8 cellular contexts compared by ENCODE assay signal in genomic region chr11:12746593-12747097, GRCh38.
DNase-seq lines count a peak whose midpoint lies in the region; ATAC-seq and TF ChIP-seq lines count a peak whose summit lies in the region.

No MANE protein-coding gene starts in this region.

- POLR2A ChIA-PET in A673 (lab: Charles Lee; ENCODE audit: low non-redundant PET): no interaction called here

- DNase-seq in A673 (ENCODE audit: low spot score): peak; percentile 86
- peak; percentile 98 for DNase-seq in NCI-H1105 (lab: John Stamatoyannopoulos, UW)
- DNase-seq in SK-MEL-5 (ENCODE audit: low read depth, low spot score): peak; percentile 9
- DNase-seq in iPS DF 6.9 (ENCODE audit: low read depth, low spot score): peak; percentile 57
- DNase-seq in stimulated activated CD4-positive, alpha-beta T cell treated with anti-CD3 and anti-CD28 coated beads, Interleukin-2, amount 100 ng/mL, for 48 hours: no peak
- DNase-seq in suprapubic skin (ENCODE audit: low spot score in 2 of 2): no peak

- intact Hi-C loops in A673 (cut with micrococcal nuclease; ENCODE audit: unreplicated experiment): no loop called here

- CTCF ChIA-PET in A673 (lab: Charles Lee): interaction anchor here (0.7 kb wide), 1 partner anchor 68 kb away, joined by 3 read pairs; no protein-coding TSS in a partner anchor

- no peak for TF ChIP-seq EP300 in suprapubic skin (IDR thresholded peaks at IDR 0.05)

- H3K4me3 ChIP-seq in A673 (ENCODE audit: low read depth, low read length, poor library complexity, severe bottlenecking) (no peak overlapping the region), iPS DF 6.9 (ENCODE audit: low read length) (no peak overlapping the region), suprapubic skin (no peak overlapping the region)

- BruUV-seq in A673 (replicated peaks; lab: Mats Ljungman, UMichigan): no TSS peak

- no peak for TF ChIP-seq POLR2A in suprapubic skin (IDR thresholded peaks at IDR 0.05)

- H3K4me1 ChIP-seq in A673 (ENCODE audit: insufficient read depth, low read length, poor library complexity, severe bottlenecking): peaks cover 17% of the 10 kb centered on the region
- peaks cover 7% of the 10 kb centered on the region for H3K4me1 ChIP-seq in iPS DF 6.9 (ENCODE audit: control insufficient read depth, insufficient read depth, low read length)
- H3K4me1 ChIP-seq in suprapubic skin: peaks cover 16% of the 10 kb centered on the region

- no peaks in the 10 kb centered on the region for H3K9me3 ChIP-seq in A673 (ENCODE audit: low read depth, low read length, poor library complexity, severe bottlenecking)
- no peaks in the 10 kb centered on the region for H3K9me3 ChIP-seq in iPS DF 6.9 (ENCODE audit: control insufficient read depth, insufficient read depth, low read length)
- no peaks in the 10 kb centered on the region for H3K9me3 ChIP-seq in suprapubic skin

- H3K27ac ChIP-seq in A673 (ENCODE audit: low read depth, low read length, poor library complexity, severe bottlenecking): no peak overlapping the region
- no peak overlapping the region for H3K27ac ChIP-seq in iPS DF 6.9 (ENCODE audit: low read length)
- no peak overlapping the region for H3K27ac ChIP-seq in suprapubic skin

- ATAC-seq in HG02970 (IDR thresholded peaks at IDR 0.05; ENCODE audit: low FRiP score, unreplicated experiment) (no peak), GM18858 (IDR thresholded peaks at IDR 0.05; ENCODE audit: unreplicated experiment) (no peak)

- no CpG with 5 or more reads among the region's 6 CpGs for WGBS in iPS DF 6.9 (ENCODE audit: insufficient coverage, insufficient read length)
- WGBS in suprapubic skin: 51% methylated on average over 5 of the region's 6 CpGs

- H3K36me3 ChIP-seq in A673 (ENCODE audit: insufficient read depth, low read length, poor library complexity, severe bottlenecking) (no peaks in the 10 kb centered on the region), iPS DF 6.9 (ENCODE audit: control insufficient read depth, insufficient read depth, low read length) (no peaks in the 10 kb centered on the region), suprapubic skin (no peaks in the 10 kb centered on the region)

- no peak for TF ChIP-seq CTCF in A673 (conservative IDR thresholded peaks at IDR 0.05; ENCODE audit: low read depth, low read length)
- TF ChIP-seq CTCF in suprapubic skin (IDR thresholded peaks at IDR 0.05): no peak

- H3K27me3 ChIP-seq in A673 (replicated peaks; ENCODE audit: insufficient read depth, low read depth, low read length, poor library complexity) (no peaks in the 10 kb centered on the region), iPS DF 6.9 (ENCODE audit: control insufficient read depth, insufficient read depth, low read length) (no peaks in the 10 kb centered on the region), suprapubic skin (no peaks in the 10 kb centered on the region)

- in situ Hi-C loops in SK-MEL-5 (cut with HindIII; ENCODE audit: low pct_unique_long_range_greater_than_20kb, low sequenced_read_pairs): no loop called here

Comparison
In these comparisons a context has a peak if more than half of its experiments do, and no peak if none do; other contexts are left out.
1. DNase-seq: peak in A673 (single experiment), NCI-H1105 (single experiment), SK-MEL-5 (single experiment) and iPS DF 6.9 (single experiment); none in stimulated activated CD4-positive, alpha-beta T cell treated with anti-CD3 and anti-CD28 coated beads, Interleukin-2, amount 100 ng/mL, for 48 hours (0 of 2) and suprapubic skin (0 of 2).